ENCODE assay signal across 13 cellular contexts in the genomic region with DNA sequence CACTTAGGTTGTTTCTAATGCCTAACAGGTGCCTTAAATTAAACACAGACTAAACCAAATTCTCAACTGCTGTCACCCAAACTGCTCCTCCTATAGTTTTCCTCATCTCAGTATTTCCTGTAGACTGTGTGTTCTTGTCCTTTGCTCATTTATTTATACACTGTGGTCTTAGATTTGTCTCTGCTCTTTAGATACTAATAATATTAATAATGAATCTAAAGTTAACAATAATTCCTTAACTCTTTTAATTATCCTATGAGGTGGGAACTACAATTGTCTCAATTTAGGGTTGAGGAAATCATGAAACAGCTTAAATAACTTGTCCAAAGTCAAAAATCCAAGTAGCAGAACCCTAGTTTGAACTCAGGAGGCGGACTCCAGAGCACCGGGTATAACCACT.
"Had no signal": no experiment of that assay in that cellular context is flagged by ENCODE, and none has a peak within 500 bp of the region (broad histone marks: within the 10 kb centered on the region; RNA-seq: fewer than 3 reads in every experiment).

No MANE protein-coding gene starts in this region.

- H3K4me3 ChIP-seq: adrenal gland, ovary, spleen had no signal

- H3K4me3 Mint-ChIP-seq: activated naive CD4-positive, alpha-beta T cell treated with anti-CD3 and anti-CD28 coated beads for 36 hours; activated T-helper 17 cell treated with anti-CD3 and anti-CD28 coated beads, Interleukin-2, amount 50 U/mL, for 72 hours; neural crest cell; stimulated activated naive CD8-positive, alpha-beta T cell treated with anti-CD3 and anti-CD28 coated beads, Interleukin-15, amount 100 ng/mL, for 72 hours; type B pancreatic cell had no signal

- H3K27me3 Mint-ChIP-seq: activated T-helper 17 cell treated with anti-CD3 and anti-CD28 coated beads, Interleukin-2, amount 50 U/mL, for 72 hours; central memory CD8-positive, alpha-beta T cell; stimulated activated naive CD8-positive, alpha-beta T cell treated with anti-CD3 and anti-CD28 coated beads, Interleukin-15, amount 100 ng/mL, for 72 hours; type B pancreatic cell had no signal

- H3K9me3 Mint-ChIP-seq: activated naive CD4-positive, alpha-beta T cell treated with anti-CD3 and anti-CD28 coated beads for 36 hours; activated T-helper 17 cell treated with anti-CD3 and anti-CD28 coated beads, Interleukin-2, amount 50 U/mL, for 72 hours; central memory CD8-positive, alpha-beta T cell; neural crest cell; stimulated activated naive CD8-positive, alpha-beta T cell treated with anti-CD3 and anti-CD28 coated beads, Interleukin-15, amount 100 ng/mL, for 72 hours; type B pancreatic cell had no signal

- H3K27ac ChIP-seq: adrenal gland, ovary, spleen had no signal

- H3K27ac Mint-ChIP-seq: activated naive CD4-positive, alpha-beta T cell treated with anti-CD3 and anti-CD28 coated beads for 36 hours; activated T-helper 17 cell treated with anti-CD3 and anti-CD28 coated beads, Interleukin-2, amount 50 U/mL, for 72 hours; stimulated activated naive CD8-positive, alpha-beta T cell treated with anti-CD3 and anti-CD28 coated beads, Interleukin-15, amount 100 ng/mL, for 72 hours; type B pancreatic cell had no signal

- H3K9me3 ChIP-seq: adrenal gland, ovary, spleen had no signal

- DNase-seq: activated CD4-positive, CD25-positive, alpha-beta regulatory T cell treated with anti-CD3 and anti-CD28 coated beads, Interleukin-2, amount 50 U/mL, for 72 hours; activated naive CD4-positive, alpha-beta T cell treated with anti-CD3 and anti-CD28 coated beads for 36 hours; activated T-cell treated with anti-CD3 and anti-CD28 coated beads for 4 hours; effector CD8-positive, alpha-beta T cell; ovary; spleen; stimulated activated naive CD8-positive, alpha-beta T cell treated with anti-CD3 and anti-CD28 coated beads, Interleukin-15, amount 100 ng/mL, for 72 hours; T1000 had no signal

- H3K36me3 ChIP-seq: ovary had no signal

- H3K27me3 ChIP-seq: adrenal gland, ovary, spleen had no signal
